In genomic region chr6:106783631-106784566, GRCh38 we compare ENCODE assay signal across 1 cellular context.
TF ChIP-seq lines count a peak whose summit lies in the region.

No MANE protein-coding gene starts in this region.

TF ChIP-seq in liver, 16 proteins besides CTCF, POLR2A, EP300 and RAD21 (continued from another document):
- TF ChIP-seq ZBTB33 (IDR thresholded peaks at IDR 0.05), result peak; percentile 21
